ENCODE assay signal across 1 cellular context in genomic region chr18:2134364-2134763, GRCh38.
TF ChIP-seq lines count a peak whose summit lies in the region.

No MANE protein-coding gene starts in this region.

TF ChIP-seq in SK-N-SH treated with all-trans-retinoic acid at 6 μM for 48 hours, 23 proteins besides CTCF, POLR2A, EP300 and RAD21 (continued from another document):
- TF ChIP-seq SNAI2 (CRISPR knock-in tag; IDR thresholded peaks at IDR 0.05), result no peak
- TF ChIP-seq ZFP3 (CRISPR knock-in tag; IDR thresholded peaks at IDR 0.05), result no peak
TF ChIP-seq in SK-N-SH treated with all-trans-retinoic acid at 6 μM for 48 hours: peak in this region for 0.
